Comparison of ENCODE assay signal across 9 cellular contexts in genomic region chr17:10357768-10358167, GRCh38. TPM values are rescaled to one million over a fixed set of nuclear protein-coding genes. Genes with fewer than 3 reads are reported as not detected.
A peak's percentile ranks its signal among the peaks of the same experiment; 100 is the strongest.
DNase-seq lines count a peak whose midpoint lies in the region; ATAC-seq and TF ChIP-seq lines count a peak whose summit lies in the region.
"Had no signal": no experiment of that assay in that cellular context is flagged by ENCODE, and none has a peak within 500 bp of the region (broad histone marks: within the 10 kb centered on the region; RNA-seq: fewer than 3 reads in every experiment).

No MANE protein-coding gene starts in this region.

- no peak overlapping the region for H3K27ac ChIP-seq in 22Rv1
- H3K27ac ChIP-seq in iPS DF 6.9 (ENCODE audit: low read length), result no peak overlapping the region
- H3K27ac ChIP-seq in ascending aorta, result no peak overlapping the region
- H3K27ac ChIP-seq: KMS-11 had no signal

- H3K9me3 ChIP-seq in iPS DF 6.9 (ENCODE audit: control insufficient read depth, insufficient read depth, low read length) (no peaks in the 10 kb centered on the region), ascending aorta (no peaks in the 10 kb centered on the region)

- ATAC-seq in HG02970 (IDR thresholded peaks at IDR 0.05; ENCODE audit: low FRiP score, unreplicated experiment), result no peak

- no peaks in the 10 kb centered on the region for H3K27me3 ChIP-seq in iPS DF 6.9 (ENCODE audit: control insufficient read depth, insufficient read depth, low read length)
- no peaks in the 10 kb centered on the region for H3K27me3 ChIP-seq in ascending aorta

- WGBS in iPS DF 6.9 (ENCODE audit: insufficient coverage, insufficient read length), result no CpG with 5 or more reads among the region's 4 CpGs

- H3K4me3 ChIP-seq in GM12864 (ENCODE audit: low read depth, low read length) (no peak overlapping the region), iPS DF 6.9 (ENCODE audit: low read length) (no peak overlapping the region), ascending aorta (no peak overlapping the region)

- no peak for DNase-seq in GM12864 (ENCODE audit: low read depth)
- DNase-seq in SW480 (ENCODE audit: low spot score), result peak; percentile 7
- peak; percentile 29 for DNase-seq in iPS DF 6.9 (ENCODE audit: low read depth, low spot score)
- no peak for DNase-seq in dermis blood vessel endothelial cell
- no peak for DNase-seq in ascending aorta (ENCODE audit: low spot score in 2 of 2)
- no peak for DNase-seq in NCI-H1048 (lab: John Stamatoyannopoulos, UW)

- intact Hi-C loops in ascending aorta (cut with DNase I), result no loop called here

- H3K4me1 ChIP-seq in iPS DF 6.9 (ENCODE audit: control insufficient read depth, insufficient read depth, low read length), result no peaks in the 10 kb centered on the region
- no peaks in the 10 kb centered on the region for H3K4me1 ChIP-seq in ascending aorta

- H3K36me3 ChIP-seq in iPS DF 6.9 (ENCODE audit: control insufficient read depth, insufficient read depth, low read length), result no peaks in the 10 kb centered on the region
- no peaks in the 10 kb centered on the region for H3K36me3 ChIP-seq in ascending aorta

- TF ChIP-seq CTCF in 22Rv1 (IDR thresholded peaks at IDR 0.05) (peak; percentile 71), GM12864 (IDR thresholded peaks at IDR 0.05; ENCODE audit: low read depth, low read length, missing control alignments) (peak; percentile 76), ascending aorta (IDR thresholded peaks at IDR 0.05) (peak in 1 of 3 experiments; percentile 8)

RNA-seq across cellular contexts. Expression of gene MYH13, which starts 15.0 kb away (rescaled TPM):
- total RNA-seq in dermis blood vessel endothelial cell (not detected in 2 replicates), ascending aorta (not detected)

Comparison
In these comparisons a context has a peak if more than half of its experiments do, and no peak if none do; other contexts are left out.
1. DNase-seq: peak in SW480 (single experiment) and iPS DF 6.9 (single experiment); none in GM12864 (single experiment), dermis blood vessel endothelial cell (single experiment), ascending aorta (0 of 2) and NCI-H1048 (single experiment).